8 cellular contexts compared by ENCODE assay signal in genomic region chr14:69682607-69683263, GRCh38.
DNase-seq lines count a peak whose midpoint lies in the region; ATAC-seq and TF ChIP-seq lines count a peak whose summit lies in the region.
"Had no signal": no experiment of that assay in that cellular context is flagged by ENCODE, and none has a peak within 500 bp of the region (broad histone marks: within the 10 kb centered on the region; RNA-seq: fewer than 3 reads in every experiment).

No MANE protein-coding gene starts in this region.

- H3K36me3 Mint-ChIP-seq in nephron progenitor cell (ENCODE audit: low read depth): peaks cover 7% of the 10 kb centered on the region

- no peak overlapping the region for H3K4me3 Mint-ChIP-seq in nephron progenitor cell

- DNase-seq in RPMI8226 (peak; percentile 25), epithelial cell of esophagus (ENCODE audit: low read depth) (peak; percentile 67), sigmoid colon (no peak), kidney tubule cell (ENCODE audit: low spot score) (no peak), nephron progenitor cell (no peak), 8988T (no peak)
- DNase-seq: NCI-H1105 had no signal

- H3K4me3 ChIP-seq in epithelial cell of esophagus (ENCODE audit: low read length): no peak overlapping the region
- H3K4me3 ChIP-seq in sigmoid colon: no peak overlapping the region

- 73 to 88% methylated on average over 1 of the region's 1 CpG for WGBS in sigmoid colon, 2 donors

- ATAC-seq in GM18867 (IDR thresholded peaks at IDR 0.05; ENCODE audit: unreplicated experiment): peak; percentile 64

- peaks cover 26% of the 10 kb centered on the region for H3K4me1 Mint-ChIP-seq in nephron progenitor cell

- TF ChIP-seq CTCF in epithelial cell of esophagus (IDR thresholded peaks at IDR 0.05; ENCODE audit: insufficient read depth, low read depth, low read length, missing control alignments) (no peak), sigmoid colon (IDR thresholded peaks at IDR 0.05) (no peak), nephron progenitor cell (IDR thresholded peaks at IDR 0.05) (no peak)

- no peaks in the 10 kb centered on the region for H3K36me3 ChIP-seq in sigmoid colon

- H3K27me3 Mint-ChIP-seq in nephron progenitor cell (ENCODE audit: low read depth, poor library complexity): peaks cover 3% of the 10 kb centered on the region

- H3K27me3 ChIP-seq in sigmoid colon: no peaks in the 10 kb centered on the region

- no peak for TF ChIP-seq EP300 in sigmoid colon (IDR thresholded peaks at IDR 0.05)

- peak overlapping the region; percentile 54 to 72 (median 59) for H3K27ac ChIP-seq in sigmoid colon

- no peak for TF ChIP-seq POLR2A in sigmoid colon (IDR thresholded peaks at IDR 0.05)

- intact Hi-C loops in sigmoid colon (cut with DNase I): loop anchor here (2.0 kb wide), 1 partner anchor 14 kb away; no protein-coding TSS in a partner anchor

- no peak overlapping the region for H3K27ac Mint-ChIP-seq in nephron progenitor cell

- H3K4me1 ChIP-seq in sigmoid colon: peaks cover 0 to 83% (median 70%) of the 10 kb centered on the region in 4 donors

- no peaks in the 10 kb centered on the region for H3K9me3 ChIP-seq in sigmoid colon

- no peaks in the 10 kb centered on the region for H3K9me3 Mint-ChIP-seq in nephron progenitor cell

Comparison
In these comparisons a context has a peak if more than half of its experiments do, and no peak if none do; other contexts are left out.
1. DNase-seq: peak in RPMI8226 (single experiment) and epithelial cell of esophagus (single experiment); none in sigmoid colon (single experiment), kidney tubule cell (single experiment), nephron progenitor cell (single experiment) and 8988T (single experiment).